ENCODE assay signal across 8 cellular contexts in the genomic region with DNA sequence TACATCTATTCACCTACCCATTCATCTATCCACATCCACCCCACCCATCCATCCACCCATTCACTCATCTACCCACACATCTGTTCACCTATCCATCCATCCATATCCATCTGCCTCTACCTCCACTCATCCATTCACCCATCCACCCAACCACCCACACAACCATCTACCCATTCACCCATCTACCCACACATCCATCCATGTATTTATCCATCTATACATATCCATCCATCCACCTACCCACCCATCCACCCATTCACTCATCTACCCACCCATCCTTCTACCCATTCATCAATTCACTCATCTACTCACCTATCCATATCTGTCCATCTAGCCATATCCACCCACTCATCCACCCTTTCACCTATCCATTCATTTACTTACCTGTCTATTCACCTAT.
"Had no signal": no experiment of that assay in that cellular context is flagged by ENCODE, and none has a peak within 500 bp of the region (broad histone marks: within the 10 kb centered on the region; RNA-seq: fewer than 3 reads in every experiment).

No MANE protein-coding gene starts in this region.

- ATAC-seq: GM12878 had no signal

- DNase-seq: GDM1, GF-D8 had no signal

- H3K4me3 ChIP-seq: GM12878 had no signal

- FAIRE-seq: G401.6, GM12878, GM12891, GM12892, GM18507, GM19239 had no signal
